ENCODE assay signal across 10 cellular contexts in genomic region chr17:78115803-78116202, GRCh38. TPM values are rescaled to one million over a fixed set of nuclear protein-coding genes. Genes with fewer than 3 reads are reported as not detected.
DNase-seq lines count a peak whose midpoint lies in the region; ATAC-seq and TF ChIP-seq lines count a peak whose summit lies in the region.
"Not testable (repeated sequence)": the region's sequence is repeated elsewhere in the genome, so short reads cannot be mapped to it uniquely, and the experiment has no call there.
"Had no signal": no experiment of that assay in that cellular context is flagged by ENCODE, and none has a peak within 500 bp of the region (broad histone marks: within the 10 kb centered on the region; RNA-seq: fewer than 3 reads in every experiment).

No MANE protein-coding gene starts in this region.

- not testable (repeated sequence) for H3K27me3 ChIP-seq in H7 (ENCODE audit: control insufficient read depth, insufficient read depth, low read length); layer of hippocampus (ENCODE audit: control insufficient read depth, insufficient read depth, low read length)

- not testable (repeated sequence) for H3K36me3 Mint-ChIP-seq in chondrocyte (ENCODE audit: low read depth)

- TF ChIP-seq CTCF in chondrocyte (IDR thresholded peaks at IDR 0.05) = not testable (repeated sequence)

- intact Hi-C loops in left cardiac atrium (cut with DNase I) = loop anchor here in 1 of 2 donors (10.0 kb wide), 1 partner anchor 129 kb away; no protein-coding TSS in a partner anchor

- H3K27ac ChIP-seq in angular gyrus (ENCODE audit: low read depth, low read length) = peak overlapping the region; percentile 70
- H3K27ac ChIP-seq in layer of hippocampus (ENCODE audit: low read depth, low read length) = peak overlapping the region; percentile 100
- H3K27ac ChIP-seq in substantia nigra (ENCODE audit: low read depth, low read length, poor library complexity, severe bottlenecking) = peak overlapping the region; percentile 100

- not testable (repeated sequence) for H3K4me3 Mint-ChIP-seq in chondrocyte (ENCODE audit: unreplicated experiment)

- DNase-seq in H7 = peak; percentile 39
- peak; percentile 61 for DNase-seq in chondrocyte (ENCODE audit: low spot score)
- peak; percentile 18 for DNase-seq in left cardiac atrium
- DNase-seq in substantia nigra (lab: John Stamatoyannopoulos, UW) = not testable (repeated sequence)

- not testable (repeated sequence) for H3K27me3 Mint-ChIP-seq in chondrocyte (ENCODE audit: low read depth)

- not testable (repeated sequence) for H3K4me1 Mint-ChIP-seq in chondrocyte (ENCODE audit: low read depth)

- not testable (repeated sequence) for H3K9me3 Mint-ChIP-seq in chondrocyte (ENCODE audit: low read depth)

- not testable (repeated sequence) for H3K36me3 ChIP-seq in H7 (replicated peaks; ENCODE audit: control insufficient read depth, insufficient read depth, low read length)

- not testable (repeated sequence) for ATAC-seq in left cardiac atrium

- not testable (repeated sequence) for H3K27ac Mint-ChIP-seq in chondrocyte (ENCODE audit: unreplicated experiment)

- H3K4me3 ChIP-seq in H7 (ENCODE audit: insufficient read depth, low read depth, low read length) = not testable (repeated sequence)

RNA-seq across cellular contexts. Expression of gene TMC6, which starts 12.8 kb away (rescaled TPM):
- 77.1 and 82.2 TPM in 2 replicates for total RNA-seq in H7 (2014; rRNA removed; shearing (Covaris generic))
- total RNA-seq in chondrocyte = 12.4 to 19.6 TPM (median 17.5 TPM) in 3 replicates
- total RNA-seq in left cardiac atrium = 10 to 100 TPM; 24.9 to 32.0 TPM

RNA-seq across cellular contexts. Expression of gene TMC8, which starts 14.8 kb away (rescaled TPM):
- total RNA-seq in H7 (2014; rRNA removed; shearing (Covaris generic)) = 0.67 and 3.3 TPM in 2 replicates
- total RNA-seq in chondrocyte (0.40 to 0.97 TPM in 2 of 3 replicates, not detected in the other), left cardiac atrium (1 to 10 TPM; 3.8 to 4.3 TPM)

RNA-seq across cellular contexts. Expression of gene C17orf99, which starts 30.4 kb away (rescaled TPM):
- not detected in 2 replicates for total RNA-seq in H7 (2014; rRNA removed; shearing (Covaris generic))
- total RNA-seq in chondrocyte (not detected in 3 replicates), left cardiac atrium (not detected)
- total RNA-seq: A172; Calu3; CD8-positive, alpha-beta T cell; H9 had no signal

RNA-seq across cellular contexts. Expression of gene SYNGR2, which starts 52.6 kb away (rescaled TPM):
- 24.4 and 24.5 TPM in 2 replicates for total RNA-seq in H7 (2014; rRNA removed; shearing (Covaris generic))
- total RNA-seq in chondrocyte = 35.1 to 57.6 TPM (median 52.3 TPM) in 3 replicates
- 10 to 100 TPM; 73.4 to 84.5 TPM for total RNA-seq in left cardiac atrium
